ENCODE assay signal across 29 cellular contexts in genomic region chr6:148697895-148698440, GRCh38.
"Had no signal": no experiment of that assay in that cellular context is flagged by ENCODE, and none has a peak within 500 bp of the region (broad histone marks: within the 10 kb centered on the region; RNA-seq: fewer than 3 reads in every experiment).

No MANE protein-coding gene starts in this region.

- H3K27me3 ChIP-seq: ascending aorta, cardiac muscle cell had no signal

- H3K4me3 ChIP-seq: ascending aorta, cardiac muscle cell had no signal

- H3K9me3 ChIP-seq: ascending aorta had no signal

- ATAC-seq: activated CD8-positive, alpha-beta memory T cell treated with anti-CD3 and anti-CD28 coated beads, Interleukin-2, amount 10 ng/mL, durations not matched to agents 7 days and 5 days; activated CD8-positive, alpha-beta T cell treated with anti-CD3 and anti-CD28 coated beads for 36 hours; activated naive CD8-positive, alpha-beta T cell treated with anti-CD3 and anti-CD28 coated beads, Interleukin-2, amount 50 U/mL, for 24 hours had no signal

- H3K27ac ChIP-seq: ascending aorta, cardiac muscle cell, VCaP had no signal

- DNase-seq: activated B cell treated with CpG ODN at 0.5 μM for 24 hours; activated CD4-positive, alpha-beta memory T cell treated with anti-CD3 and anti-CD28 coated beads for 36 hours; activated CD4-positive, alpha-beta T cell treated with anti-CD3 and anti-CD28 coated beads for 4 hours; activated CD4-positive, alpha-beta T cell treated with anti-CD3 and anti-CD28 coated beads, Interleukin-2, amount 10 ng/mL, durations not matched to agents 24 days and 14 days; activated CD4-positive, alpha-beta T cell treated with anti-CD3 and anti-CD28 coated beads, Interleukin-2, amount 50 U/mL, for 1 hour; activated CD4-positive, alpha-beta T cell treated with anti-CD3 and anti-CD28 coated beads, Interleukin-2, amount 50 U/mL, for 4 hours; activated CD4-positive, CD25-positive, alpha-beta regulatory T cell treated with anti-CD3 and anti-CD28 coated beads, Interleukin-2, amount 50 U/mL, for 72 hours; activated CD8-positive, alpha-beta memory T cell treated with anti-CD3 and anti-CD28 coated beads for 24 hours; activated CD8-positive, alpha-beta memory T cell treated with anti-CD3 and anti-CD28 coated beads, Interleukin-2, amount 10 ng/mL, durations not matched to agents 7 days and 5 days; activated CD8-positive, alpha-beta memory T cell treated with anti-CD3 and anti-CD28 coated beads, Interleukin-2, amount 50 U/mL, for 48 hours; activated CD8-positive, alpha-beta T cell treated with anti-CD3 and anti-CD28 coated beads for 36 hours; activated effector memory CD4-positive, alpha-beta T cell treated with Interleukin-2 at 50 U/mL for 16 hours; activated naive CD4-positive, alpha-beta T cell treated with anti-CD3 and anti-CD28 coated beads, Interleukin-2, amount 10 ng/mL, durations not matched to agents 7 days and 5 days; activated naive CD4-positive, alpha-beta T cell treated with Interleukin-2 at 50 U/mL for 16 hours; activated naive CD8-positive, alpha-beta T cell treated with anti-CD3 and anti-CD28 coated beads, Interleukin-2, amount 10 ng/mL, durations not matched to agents 7 days and 5 days; activated naive CD8-positive, alpha-beta T cell treated with anti-CD3 and anti-CD28 coated beads, Interleukin-2, amount 50 U/mL, for 24 hours; activated T-cell treated with anti-CD3 and anti-CD28 coated beads, Interleukin-2, amount 50 U/mL, for 24 hours; activated T-cell treated with anti-CD3 and anti-CD28 coated beads, Interleukin-2, amount 50 U/mL, for 48 hours; amygdala; anterior cingulate cortex; caudate nucleus; cerebellar nuclear complex; SW 1271; T-helper 1 cell; T-helper 2 cell; T-helper 9 cell had no signal

- H3K36me3 ChIP-seq: ascending aorta, cardiac muscle cell had no signal
